In genomic region chr17:49758464-49759010, GRCh38 we compare ENCODE assay signal across 7 cellular contexts. TPM values are rescaled to one million over a fixed set of nuclear protein-coding genes. Genes with fewer than 3 reads are reported as not detected.
A peak's percentile ranks its signal among the peaks of the same experiment; 100 is the strongest.
DNase-seq lines count a peak whose midpoint lies in the region; ATAC-seq and TF ChIP-seq lines count a peak whose summit lies in the region.
"Not testable (repeated sequence)": the region's sequence is repeated elsewhere in the genome, so short reads cannot be mapped to it uniquely, and the experiment has no call there.

No MANE protein-coding gene starts in this region.

- CTCF ChIA-PET in CD4-positive, alpha-beta T cell (lab: Charles Lee): interaction anchor here (1.1 to 1.6 kb wide), 4 partner anchors 10 to 188 kb away, joined by 3 read pairs; partner anchors contain the start of gene SLC35B1
- CTCF ChIA-PET in HEK293 (lab: Yijun Ruan, JAX) (interaction anchor here (0.6 to 1.4 kb wide), 3 partner anchors 13 to 238 kb away, joined by 3 to 5 read pairs (median 3); no protein-coding TSS in a partner anchor), OCI-LY7 (lab: Charles Lee; ENCODE audit: unreplicated experiment) (interaction anchor here (1.1 kb wide), 1 partner anchor 29 kb away, joined by 3 read pairs; no protein-coding TSS in a partner anchor), MCF 10A (lab: Yijun Ruan, JAX) (interaction anchor here (1.1 kb wide), 1 partner anchor 15 kb away, joined by 4 read pairs; no protein-coding TSS in a partner anchor)
- CTCF ChIA-PET in activated CD8-positive, alpha-beta T cell treated with anti-CD3 and anti-CD28 coated beads for 36 hours (lab: Charles Lee): interaction anchor here (1.3 to 3.4 kb wide), 4 partner anchors 10 to 50 kb away, joined by 3 to 18 read pairs (median 8); partner anchors contain the start of gene SLC35B1

- not testable (repeated sequence) for H3K36me3 ChIP-seq in HEK293 (ENCODE audit: control insufficient read depth in 2 of 2, insufficient read depth in 1 of 2, low read length in 2 of 2); left ventricle myocardium inferior; osteoblast (ENCODE audit: insufficient read depth, low read length)
- peaks cover 43% of the 10 kb centered on the region for H3K36me3 ChIP-seq in OCI-LY7 (ENCODE audit: insufficient read depth, low read length)

- peaks cover 91% of the 10 kb centered on the region for H3K4me1 Mint-ChIP-seq in CD4-positive, alpha-beta T cell (ENCODE audit: low read depth)
- H3K4me1 Mint-ChIP-seq in activated CD8-positive, alpha-beta T cell treated with anti-CD3 and anti-CD28 coated beads for 36 hours (ENCODE audit: low read depth): peaks cover 83% of the 10 kb centered on the region
- not testable (repeated sequence) for H3K4me1 Mint-ChIP-seq in MCF 10A (ENCODE audit: insufficient read depth, unreplicated experiment)

- H3K79me2 ChIP-seq in OCI-LY7 (ENCODE audit: insufficient read depth, low read depth, low read length): peaks cover 96% of the 10 kb centered on the region
- not testable (repeated sequence) for H3K79me2 ChIP-seq in osteoblast (ENCODE audit: insufficient read depth, low read length)

- H3K4me2 ChIP-seq in OCI-LY7 (ENCODE audit: low read length): peak overlapping the region; percentile 94
- H3K4me2 ChIP-seq in osteoblast (ENCODE audit: insufficient read depth, low read length): not testable (repeated sequence)

- not testable (repeated sequence) for H3K27ac ChIP-seq in CD4-positive, alpha-beta T cell (ENCODE audit: low read depth, low read length); HEK293 (ENCODE audit: extremely low read depth, low read depth, low read length); osteoblast (ENCODE audit: low read depth, low read length)
- H3K27ac ChIP-seq in OCI-LY7 (ENCODE audit: low read depth, low read length, poor library complexity, severe bottlenecking) (peak overlapping the region; percentile 79), left ventricle myocardium inferior (replicated peaks) (peak overlapping the region; percentile 17)

- H3K4me3 ChIP-seq in HEK293 (ENCODE audit: low read depth, low read length); OCI-LY7 (ENCODE audit: low read depth, low read length, poor library complexity, severe bottlenecking); left ventricle myocardium inferior; osteoblast (ENCODE audit: insufficient read depth, low read length): not testable (repeated sequence)

- H3K27ac Mint-ChIP-seq in CD4-positive, alpha-beta T cell: peak overlapping the region; percentile 76
- peak overlapping the region; percentile 55 for H3K27ac Mint-ChIP-seq in activated CD8-positive, alpha-beta T cell treated with anti-CD3 and anti-CD28 coated beads for 36 hours
- H3K27ac Mint-ChIP-seq in MCF 10A (ENCODE audit: low read depth, unreplicated experiment): not testable (repeated sequence)

- not testable (repeated sequence) for H3K9me2 ChIP-seq in OCI-LY7 (ENCODE audit: insufficient read depth, low read length)

- H3K36me3 Mint-ChIP-seq in CD4-positive, alpha-beta T cell (ENCODE audit: low read depth): peaks cover 66% of the 10 kb centered on the region
- H3K36me3 Mint-ChIP-seq in activated CD8-positive, alpha-beta T cell treated with anti-CD3 and anti-CD28 coated beads for 36 hours (ENCODE audit: low read depth): peaks cover 19% of the 10 kb centered on the region
- H3K36me3 Mint-ChIP-seq in MCF 10A (ENCODE audit: insufficient read depth, unreplicated experiment): not testable (repeated sequence)

- H3K4me3 Mint-ChIP-seq in CD4-positive, alpha-beta T cell: peak overlapping the region; percentile 3
- H3K4me3 Mint-ChIP-seq in activated CD8-positive, alpha-beta T cell treated with anti-CD3 and anti-CD28 coated beads for 36 hours; MCF 10A (ENCODE audit: unreplicated experiment): not testable (repeated sequence)

- intact Hi-C loops in CD4-positive, alpha-beta T cell (cut with DNase I, micrococcal nuclease); OCI-LY7 (cut with micrococcal nuclease; ENCODE audit: unreplicated experiment); activated CD8-positive, alpha-beta T cell treated with anti-CD3 and anti-CD28 coated beads for 36 hours (cut with micrococcal nuclease); MCF 10A (cut with micrococcal nuclease); left ventricle myocardium inferior (cut with micrococcal nuclease): not testable (repeated sequence)

- not testable (repeated sequence) for H3K27me3 Mint-ChIP-seq in CD4-positive, alpha-beta T cell; activated CD8-positive, alpha-beta T cell treated with anti-CD3 and anti-CD28 coated beads for 36 hours; MCF 10A (ENCODE audit: insufficient read depth, unreplicated experiment)

- H3K9me3 Mint-ChIP-seq in CD4-positive, alpha-beta T cell; activated CD8-positive, alpha-beta T cell treated with anti-CD3 and anti-CD28 coated beads for 36 hours; MCF 10A (ENCODE audit: unreplicated experiment): not testable (repeated sequence)

- not testable (repeated sequence) for TF ChIP-seq CTCF in CD4-positive, alpha-beta T cell (IDR thresholded peaks at IDR 0.05); HEK293 (tag by site-specific recombination; IDR thresholded peaks at IDR 0.05); OCI-LY7 (conservative IDR thresholded peaks at IDR 0.05; ENCODE audit: low read length); activated CD8-positive, alpha-beta T cell treated with anti-CD3 and anti-CD28 coated beads for 36 hours (IDR thresholded peaks at IDR 0.05); MCF 10A (IDR thresholded peaks at IDR 0.05; ENCODE audit: unreplicated experiment); left ventricle myocardium inferior (IDR thresholded peaks at IDR 0.05; ENCODE audit: borderline replicate concordance); osteoblast (IDR thresholded peaks at IDR 0.05; ENCODE audit: extremely low read depth, low read depth, low read length)

- BruUV-seq in OCI-LY7 (replicated peaks; lab: Mats Ljungman, UMichigan); MCF 10A (replicated peaks; lab: Mats Ljungman, UMichigan): not testable (repeated sequence)

- peaks cover 15% of the 10 kb centered on the region; the same call in 1 of the 2 replicates for H4K20me1 ChIP-seq in OCI-LY7 (ENCODE audit: insufficient read depth, low read length)
- H4K20me1 ChIP-seq in osteoblast (ENCODE audit: insufficient read depth, low read length): not testable (repeated sequence)

- H3K27me3 ChIP-seq in CD4-positive, alpha-beta T cell (ENCODE audit: control insufficient read depth, insufficient read depth, low read length); left ventricle myocardium inferior (ENCODE audit: low read depth): not testable (repeated sequence)
- H3K27me3 ChIP-seq in osteoblast (ENCODE audit: insufficient read depth, low read length): peaks cover 13% of the 10 kb centered on the region

- POLR2A ChIA-PET in CD4-positive, alpha-beta T cell (lab: Charles Lee): interaction anchor here (1.7 to 9.5 kb wide), 4 partner anchors 8 to 18 kb away, joined by 4 to 253 read pairs (median 126); no protein-coding TSS in a partner anchor
- POLR2A ChIA-PET in HEK293 (lab: Yijun Ruan, JAX); MCF 10A (lab: Yijun Ruan, JAX): not testable (repeated sequence)
- POLR2A ChIA-PET in OCI-LY7 (lab: Charles Lee): interaction anchor here (1.9 to 9.3 kb wide), 3 partner anchors 10 to 21 kb away, joined by 9 to 124 read pairs (median 71); no protein-coding TSS in a partner anchor
- POLR2A ChIA-PET in activated CD8-positive, alpha-beta T cell treated with anti-CD3 and anti-CD28 coated beads for 36 hours (lab: Charles Lee): interaction anchor here (0.9 to 7.8 kb wide), 3 partner anchors 10 to 51 kb away, joined by 3 to 58 read pairs (median 5); partner anchors contain the start of genes KAT7 and SLC35B1

- H3K4me1 ChIP-seq in HEK293 (ENCODE audit: control insufficient read depth, insufficient read depth, low read length): not testable (repeated sequence)
- H3K4me1 ChIP-seq in OCI-LY7 (ENCODE audit: insufficient read depth, low read length, poor library complexity, severe bottlenecking) (peaks cover 67% of the 10 kb centered on the region), left ventricle myocardium inferior (peaks cover 88% of the 10 kb centered on the region), osteoblast (ENCODE audit: insufficient read depth, low read length) (peaks cover 12% of the 10 kb centered on the region)

- DNase-seq in CD4-positive, alpha-beta T cell; OCI-LY7 (ENCODE audit: low spot score); activated CD8-positive, alpha-beta T cell treated with anti-CD3 and anti-CD28 coated beads for 36 hours; left ventricle myocardium inferior: not testable (repeated sequence)
- DNase-seq in MCF 10A (ENCODE audit: unreplicated experiment): peak; percentile 4
- peak; percentile 76 for DNase-seq in osteoblast (ENCODE audit: insufficient read length, low spot score, missing footprints)

- ATAC-seq in CD4-positive, alpha-beta T cell (ENCODE audit: poor library complexity); activated CD8-positive, alpha-beta T cell treated with anti-CD3 and anti-CD28 coated beads for 36 hours: not testable (repeated sequence)

- not testable (repeated sequence) for H3K9me3 ChIP-seq in CD4-positive, alpha-beta T cell (ENCODE audit: control insufficient read depth, low read length); HEK293 (ENCODE audit: control insufficient read depth, insufficient read depth, low read depth, low read length); OCI-LY7 (ENCODE audit: low read length); left ventricle myocardium inferior (replicated peaks); osteoblast (ENCODE audit: low read depth, low read length)

- H2AFZ ChIP-seq in OCI-LY7 (ENCODE audit: low read length); osteoblast (ENCODE audit: low read length): not testable (repeated sequence)

RNA-seq across cellular contexts. Expression of gene FAM117A, which starts 5.4 kb away (rescaled TPM):
- 10 to 100 TPM; 23.2 to 26.5 TPM for total RNA-seq in CD4-positive, alpha-beta T cell
- 29.9 and 40.4 TPM in 2 replicates for total RNA-seq in OCI-LY7 (2014; rRNA removed; shearing (Covaris generic))
- total RNA-seq in OCI-LY7 (2022) (44.3 and 45.2 TPM in 2 replicates), MCF 10A (2022) (2.0 and 5.0 TPM in 2 replicates), left ventricle myocardium inferior (12.8 TPM), osteoblast (5.3 and 8.7 TPM in 2 replicates)
- 10 to 100 TPM; 19.7 to 23.0 TPM for total RNA-seq in activated CD8-positive, alpha-beta T cell treated with anti-CD3 and anti-CD28 coated beads for 36 hours

RNA-seq across cellular contexts. Expression of gene KAT7, which starts 29.9 kb away (rescaled TPM):
- 100 to 1,000 TPM; 178 to 187 TPM for total RNA-seq in CD4-positive, alpha-beta T cell
- total RNA-seq in OCI-LY7 (2014; rRNA removed; shearing (Covaris generic)): 41.0 and 43.3 TPM in 2 replicates
- total RNA-seq in OCI-LY7 (2022) (70.3 and 76.8 TPM in 2 replicates), MCF 10A (2022) (45.1 and 53.7 TPM in 2 replicates), left ventricle myocardium inferior (52.6 TPM), osteoblast (50.7 and 51.4 TPM in 2 replicates)
- 10 to 100 TPM; 61.2 to 66.6 TPM for total RNA-seq in activated CD8-positive, alpha-beta T cell treated with anti-CD3 and anti-CD28 coated beads for 36 hours

RNA-seq across cellular contexts. Expression of gene SLC35B1, which starts 50.8 kb away (rescaled TPM):
- total RNA-seq in CD4-positive, alpha-beta T cell: 10 to 100 TPM; 44.0 to 46.8 TPM
- 38.1 and 51.2 TPM in 2 replicates for total RNA-seq in OCI-LY7 (2014; rRNA removed; shearing (Covaris generic))
- total RNA-seq in OCI-LY7 (2022) (48.9 and 51.4 TPM in 2 replicates), MCF 10A (2022) (99.6 and 130 TPM in 2 replicates), left ventricle myocardium inferior (53.4 TPM), osteoblast (43.6 and 48.1 TPM in 2 replicates)
- 10 to 100 TPM; 38.6 to 46.6 TPM for total RNA-seq in activated CD8-positive, alpha-beta T cell treated with anti-CD3 and anti-CD28 coated beads for 36 hours
